12 cellular contexts compared by ENCODE assay signal in genomic region chr17:38448208-38448776, GRCh38. TPM values are rescaled to one million over a fixed set of nuclear protein-coding genes. Genes with fewer than 3 reads are reported as not detected.
DNase-seq lines count a peak whose midpoint lies in the region; ATAC-seq and TF ChIP-seq lines count a peak whose summit lies in the region.
"Had no signal": no experiment of that assay in that cellular context is flagged by ENCODE, and none has a peak within 500 bp of the region (broad histone marks: within the 10 kb centered on the region; RNA-seq: fewer than 3 reads in every experiment).

No MANE protein-coding gene starts in this region.

- TF ChIP-seq CTCF in RWPE2 (IDR thresholded peaks at IDR 0.05; ENCODE audit: poor library complexity, severe bottlenecking) (no peak), foreskin keratinocyte (conservative IDR thresholded peaks at IDR 0.05) (peak; percentile 10), spleen (IDR thresholded peaks at IDR 0.05 in 8 of 11, conservative IDR thresholded peaks at IDR 0.05 in 3 of 11) (no peak)

- intact Hi-C loops in spleen (cut with DNase I; ENCODE audit: low total_unique reads) = no loop called here

- peak overlapping the region; percentile 99 for H3K27ac ChIP-seq in RWPE2 (ENCODE audit: poor library complexity, severe bottlenecking)
- no peak overlapping the region for H3K27ac ChIP-seq in foreskin keratinocyte
- H3K27ac ChIP-seq in spleen = peak overlapping the region; percentile 22 to 92 (median 76)

- ATAC-seq in RWPE2 (ENCODE audit: low read depth) (no peak), foreskin keratinocyte (no peak), GM18867 (IDR thresholded peaks at IDR 0.05; ENCODE audit: unreplicated experiment) (no peak)

- peaks cover 57% of the 10 kb centered on the region for H3K4me1 ChIP-seq in RWPE2 (ENCODE audit: insufficient read depth, poor library complexity, severe bottlenecking)
- H3K4me1 ChIP-seq in foreskin keratinocyte = peaks cover 39% of the 10 kb centered on the region
- H3K4me1 ChIP-seq in spleen = peaks cover 31 to 100% (median 71%) of the 10 kb centered on the region in 6 donors

- H3K4me3 ChIP-seq in RWPE2 (ENCODE audit: severe bottlenecking) (no peak overlapping the region), spleen (no peak overlapping the region), MG63 (no peak overlapping the region)

- peak; percentile 72 for DNase-seq in ELR (ENCODE audit: low read depth)
- DNase-seq in RWPE2 (ENCODE audit: low spot score) = no peak
- DNase-seq in foreskin keratinocyte = no peak
- DNase-seq in spleen = no peak
- no peak for DNase-seq in middle frontal gyrus (ENCODE audit: extremely low spot score, low spot score)
- no peak for DNase-seq in MG63
- DNase-seq: activated CD4-positive, alpha-beta T cell treated with anti-CD3 and anti-CD28 coated beads, Interleukin-2, amount 10 ng/mL, durations not matched to agents 24 days and 14 days; effector memory CD4-positive, alpha-beta T cell; NCI-H2107; stimulated activated CD4-positive, alpha-beta T cell treated with anti-CD3 and anti-CD28 coated beads, Interleukin-4, amount 100 ng/mL, for 4 hours; stimulated activated naive CD4-positive, alpha-beta T cell treated with Interleukin-2 at 50 U/mL for 16 hours had no signal

- no peak for TF ChIP-seq POLR2A in spleen (IDR thresholded peaks at IDR 0.05)

- H3K36me3 ChIP-seq in RWPE2 (ENCODE audit: low read depth) (peaks cover 15% of the 10 kb centered on the region), spleen (no peaks in the 10 kb centered on the region), MG63 (peaks cover 51% of the 10 kb centered on the region)

- 59 to 83% (median 77%) methylated on average over 8 to 9 of the region's 9 CpGs for WGBS in spleen, 5 donors

- H3K27me3 ChIP-seq in RWPE2 (ENCODE audit: insufficient read depth, poor library complexity, severe bottlenecking) = no peaks in the 10 kb centered on the region
- no peaks in the 10 kb centered on the region for H3K27me3 ChIP-seq in foreskin keratinocyte
- peaks cover 0 to 33% (median 0%) of the 10 kb centered on the region in 7 donors for H3K27me3 ChIP-seq in spleen (replicated peaks in 1 of 7)
- no peaks in the 10 kb centered on the region for H3K27me3 ChIP-seq in MG63

- H3K9me3 ChIP-seq in RWPE2 (ENCODE audit: severe bottlenecking) = no peaks in the 10 kb centered on the region
- H3K9me3 ChIP-seq in spleen = no peaks in the 10 kb centered on the region
- no peaks in the 10 kb centered on the region for H3K9me3 ChIP-seq in MG63

RNA-seq across cellular contexts. Expression of gene ARHGAP23, which starts 20.0 kb away (rescaled TPM):
- total RNA-seq in foreskin keratinocyte = 46.2 and 49.4 TPM in 2 replicates
- 21.7 and 25.9 TPM in 2 replicates for polyA plus RNA-seq in foreskin keratinocyte
- 100 to 1,000 TPM in 4 of 7 donors, 10 to 100 TPM in 3; 60.5 to 250 (median 109) TPM for total RNA-seq in spleen
- 10 to 100 TPM in 1 of 3 donors, 1 to 10 TPM in 2; 7.5 to 35.4 (median 9.0) TPM for polyA plus RNA-seq in spleen
- 19.4 and 34.6 TPM in 2 replicates for total RNA-seq in MG63 (2014; rRNA removed; shearing (Covaris generic); ENCODE audit: low replicate concordance)
